18 cellular contexts compared by ENCODE assay signal in the genomic region with DNA sequence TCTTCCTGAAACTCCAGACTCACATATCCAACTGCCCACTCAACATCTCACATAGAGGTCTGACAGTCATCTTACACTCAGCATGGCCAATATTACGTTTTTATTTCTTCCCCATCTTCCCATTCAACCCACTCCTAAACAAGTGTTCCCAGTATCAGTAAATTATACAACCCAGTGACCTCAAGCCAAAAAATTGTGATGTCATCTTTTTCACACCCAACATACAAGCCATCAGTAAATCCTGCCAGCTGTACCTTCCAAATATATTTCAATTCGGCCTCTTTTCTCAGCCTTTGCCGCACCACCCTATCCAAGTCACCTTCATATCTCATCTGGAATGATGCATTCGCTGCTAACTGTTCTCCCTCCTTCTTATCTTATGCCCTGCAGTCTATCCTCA. TPM values are rescaled to one million over a fixed set of nuclear protein-coding genes. Genes with fewer than 3 reads are reported as not detected.
DNase-seq lines count a peak whose midpoint lies in the region; ATAC-seq, FAIRE-seq and TF ChIP-seq lines count a peak whose summit lies in the region.
"Had no signal": no experiment of that assay in that cellular context is flagged by ENCODE, and none has a peak within 500 bp of the region (broad histone marks: within the 10 kb centered on the region; RNA-seq: fewer than 3 reads in every experiment).

No MANE protein-coding gene starts in this region.

- peak overlapping the region; percentile 9 for H3K27ac Mint-ChIP-seq in activated T-helper 2 cell treated with anti-CD3 and anti-CD28 coated beads, Interferon-gamma antibody, Interleukin-2, Interleukin-4, amounts not matched to agents 10 μg/mL and 5 μg/mL and 100 μg/mL, durations not matched to agents 14 hours and 24 hours and 36 hours
- peak overlapping the region; percentile 17 for H3K27ac Mint-ChIP-seq in memory B cell
- H3K27ac Mint-ChIP-seq: CD8-positive, alpha-beta T cell had no signal

- TF ChIP-seq RAD21 in HepG2 (CRISPR knock-in tag; IDR thresholded peaks at IDR 0.05) = no peak

- H3K4me1 ChIP-seq in HepG2 (ENCODE audit: insufficient read depth, low read length) (no peaks in the 10 kb centered on the region), right lobe of liver (peaks cover 0 to 6% (median 0%) of the 10 kb centered on the region in 4 donors), HEK293 (ENCODE audit: control insufficient read depth, insufficient read depth, low read length) (no peaks in the 10 kb centered on the region)
- H3K4me1 ChIP-seq: A549, BE2C had no signal

- TF ChIP-seq EP300 in HepG2 (IDR thresholded peaks at IDR 0.05; ENCODE audit: low read depth in 2 of 2, low read length in 2 of 2) = no peak
- TF ChIP-seq EP300 in HepG2 (CRISPR knock-in tag; IDR thresholded peaks at IDR 0.05; ENCODE audit: borderline replicate concordance) = no peak

- H3K27me3 ChIP-seq in HepG2 (ENCODE audit: control insufficient read depth in 1 of 2, insufficient read depth in 2 of 2, low read length in 2 of 2) = no peaks in the 10 kb centered on the region
- H3K27me3 ChIP-seq in right lobe of liver = no peaks in the 10 kb centered on the region
- H3K27me3 ChIP-seq: BE2C had no signal

- H3K36me3 ChIP-seq in HepG2 (replicated peaks in 1 of 2; ENCODE audit: control insufficient read depth in 1 of 2, insufficient read depth in 2 of 2, low read length in 2 of 2) (peaks cover 38 to 83% of the 10 kb centered on the region in 2 experiments), right lobe of liver (peaks cover 16 to 63% (median 44%) of the 10 kb centered on the region in 4 donors), HEK293 (ENCODE audit: control insufficient read depth in 2 of 2, insufficient read depth in 1 of 2, low read length in 2 of 2) (peaks cover 69 to 86% of the 10 kb centered on the region in 2 experiments)

- 98% methylated on average over 4 of the region's 4 CpGs for WGBS in HepG2 (ENCODE audit: low lambda C conversion rate)
- 90% methylated on average over 4 of the region's 4 CpGs for WGBS in right lobe of liver (ENCODE audit: insufficient coverage, low coverage, low lambda C conversion rate, missing lambda C conversion rate)

- H3K9me3 Mint-ChIP-seq in activated T-helper 2 cell treated with anti-CD3 and anti-CD28 coated beads, Interferon-gamma antibody, Interleukin-2, Interleukin-4, amounts not matched to agents 10 μg/mL and 5 μg/mL and 100 μg/mL, durations not matched to agents 14 hours and 24 hours and 36 hours = no peaks in the 10 kb centered on the region
- no peaks in the 10 kb centered on the region for H3K9me3 Mint-ChIP-seq in memory B cell
- H3K9me3 Mint-ChIP-seq: CD8-positive, alpha-beta T cell had no signal

- H4K20me1 ChIP-seq in HepG2 (ENCODE audit: insufficient read depth, low read length) = no peaks in the 10 kb centered on the region

- H3K4me3 ChIP-seq in HepG2 (replicated peaks in 1 of 3; ENCODE audit: insufficient read depth in 1 of 3, low read depth in 2 of 3, low read length in 3 of 3) (no peak overlapping the region), right lobe of liver (no peak overlapping the region), HEK293 (ENCODE audit: low read depth, low read length) (no peak overlapping the region)
- H3K4me3 ChIP-seq: A549 had no signal

- no peak for FAIRE-seq in HepG2 (lab: Jason Lieb, UNC)
- FAIRE-seq: A549, GM19239, H1 had no signal

- H3K9ac ChIP-seq in HepG2 (ENCODE audit: insufficient read depth, low read depth, low read length) = no peak overlapping the region

- intact Hi-C loops in HepG2 (cut with micrococcal nuclease; ENCODE audit: unreplicated experiment) = no loop called here
- intact Hi-C loops in right lobe of liver (cut with DNase I) = no loop called here
- intact Hi-C loops in activated T-helper 2 cell treated with anti-CD3 and anti-CD28 coated beads, Interferon-gamma antibody, Interleukin-2, Interleukin-4, amounts not matched to agents 10 μg/mL and 5 μg/mL and 100 μg/mL, durations not matched to agents 14 hours and 24 hours and 36 hours (cut with micrococcal nuclease) = no loop called here
- intact Hi-C loops in left cardiac atrium (cut with DNase I) = no loop called here

- H3K27me3 Mint-ChIP-seq in activated T-helper 2 cell treated with anti-CD3 and anti-CD28 coated beads, Interferon-gamma antibody, Interleukin-2, Interleukin-4, amounts not matched to agents 10 μg/mL and 5 μg/mL and 100 μg/mL, durations not matched to agents 14 hours and 24 hours and 36 hours (ENCODE audit: low read depth) = no peaks in the 10 kb centered on the region
- no peaks in the 10 kb centered on the region for H3K27me3 Mint-ChIP-seq in memory B cell

- peaks cover 21% of the 10 kb centered on the region for H3K4me1 Mint-ChIP-seq in activated T-helper 2 cell treated with anti-CD3 and anti-CD28 coated beads, Interferon-gamma antibody, Interleukin-2, Interleukin-4, amounts not matched to agents 10 μg/mL and 5 μg/mL and 100 μg/mL, durations not matched to agents 14 hours and 24 hours and 36 hours (ENCODE audit: low read depth)
- H3K4me1 Mint-ChIP-seq in memory B cell = no peaks in the 10 kb centered on the region
- H3K4me1 Mint-ChIP-seq: CD14-positive monocyte had no signal

- no peak for DNase-seq in HepG2 (ENCODE audit: low spot score)
- DNase-seq in right lobe of liver = no peak
- DNase-seq in activated T-helper 2 cell treated with anti-CD3 and anti-CD28 coated beads, Interferon-gamma antibody, Interleukin-2, Interleukin-4, amounts not matched to agents 10 μg/mL and 5 μg/mL and 100 μg/mL, durations not matched to agents 14 hours and 24 hours and 36 hours (ENCODE audit: low spot score) = no peak
- no peak for DNase-seq in memory B cell (ENCODE audit: low spot score in 2 of 2)
- DNase-seq in left cardiac atrium = no peak
- DNase-seq in SHP77 treated with DMSO at 0.1 percent for 48 hours (lab: John Stamatoyannopoulos, UW) = no peak
- DNase-seq: BE2C; CD8-positive, alpha-beta T cell; COR-L47; DND-41; GDM1; HCEC 1CT; IMR-90 had no signal

- no peak overlapping the region for H3K27ac ChIP-seq in HepG2 (ENCODE audit: extremely low read length, insufficient read depth, low read length)
- H3K27ac ChIP-seq in right lobe of liver = no peak overlapping the region
- no peak overlapping the region for H3K27ac ChIP-seq in HEK293 (ENCODE audit: extremely low read depth, low read depth, low read length)
- H3K27ac ChIP-seq: A549 had no signal

- no peak for TF ChIP-seq CTCF in HepG2 (CRISPR knock-in tag; IDR thresholded peaks at IDR 0.05)
- TF ChIP-seq CTCF in right lobe of liver (IDR thresholded peaks at IDR 0.05) = no peak
- no peak for TF ChIP-seq CTCF in HEK293 (tag by site-specific recombination; IDR thresholded peaks at IDR 0.05)

- no peak overlapping the region for H2AFZ ChIP-seq in HepG2 (ENCODE audit: low read length)

- no peaks in the 10 kb centered on the region for H3K79me2 ChIP-seq in HepG2 (ENCODE audit: insufficient read depth, low read length)

- TF ChIP-seq POLR2A in HepG2 (IDR thresholded peaks at IDR 0.05; ENCODE audit: insufficient read depth in 1 of 2, low read depth in 2 of 2, low read length in 2 of 2) (no peak), right lobe of liver (IDR thresholded peaks at IDR 0.05) (no peak)

- H3K9me3 ChIP-seq in HepG2 (ENCODE audit: low read length) = no peaks in the 10 kb centered on the region
- no peaks in the 10 kb centered on the region for H3K9me3 ChIP-seq in right lobe of liver
- H3K9me3 ChIP-seq in HEK293 (ENCODE audit: control insufficient read depth, insufficient read depth, low read depth, low read length) = no peaks in the 10 kb centered on the region
- H3K9me3 ChIP-seq: A549, BE2C had no signal

- H3K4me3 Mint-ChIP-seq in activated T-helper 2 cell treated with anti-CD3 and anti-CD28 coated beads, Interferon-gamma antibody, Interleukin-2, Interleukin-4, amounts not matched to agents 10 μg/mL and 5 μg/mL and 100 μg/mL, durations not matched to agents 14 hours and 24 hours and 36 hours (ENCODE audit: low read depth) = no peak overlapping the region
- no peak overlapping the region for H3K4me3 Mint-ChIP-seq in memory B cell
- H3K4me3 Mint-ChIP-seq: CD14-positive monocyte; CD8-positive, alpha-beta T cell had no signal

- H3K4me2 ChIP-seq in HepG2 (ENCODE audit: low read depth, low read length) = no peak overlapping the region
- H3K4me2 ChIP-seq: A549 had no signal

- POLR2A ChIA-PET in HepG2 (lab: Yijun Ruan, JAX) (no interaction called here), HEK293 (lab: Yijun Ruan, JAX) (no interaction called here)

- no peak for ATAC-seq in HepG2
- no peak for ATAC-seq in right lobe of liver
- ATAC-seq in memory B cell (ENCODE audit: low read depth) = no peak
- no peak for ATAC-seq in left cardiac atrium
- ATAC-seq: A549; CD8-positive, alpha-beta T cell had no signal

- CTCF ChIA-PET in HepG2 (lab: Yijun Ruan, JAX; ENCODE audit: low intra/inter-chr PET ratio, low total read pairs) = no interaction called here
- CTCF ChIA-PET in HEK293 (lab: Yijun Ruan, JAX) = no interaction called here

- in situ Hi-C loops in HepG2 (cut with HindIII; ENCODE audit: extremely low pct_ligation_motif_present, low pct_unique_long_range_greater_than_20kb) = no loop called here

- no TSS peak for BruUV-seq in HepG2 (replicated peaks; lab: Mats Ljungman, UMichigan)

- H3K36me3 Mint-ChIP-seq in activated T-helper 2 cell treated with anti-CD3 and anti-CD28 coated beads, Interferon-gamma antibody, Interleukin-2, Interleukin-4, amounts not matched to agents 10 μg/mL and 5 μg/mL and 100 μg/mL, durations not matched to agents 14 hours and 24 hours and 36 hours (ENCODE audit: low read depth) = peaks cover 80% of the 10 kb centered on the region
- H3K36me3 Mint-ChIP-seq in memory B cell = peaks cover 37% of the 10 kb centered on the region

RNA-seq across cellular contexts. Expression of a gene that starts 19.6 kb away (rescaled TPM):
- 59.1 and 66.2 TPM in 2 replicates for total RNA-seq in HepG2 (2016; rRNA removed; fragmentation: Illumina TruSeq; extraction: Trizol)
- 17.7 and 18.4 TPM in 2 replicates for total RNA-seq in HepG2 (2016; cell fraction: cytosol; rRNA removed; fragmentation: Illumina TruSeq; extraction: Trizol; ENCODE audit: low read depth)
- total RNA-seq in HepG2 (2016; cell fraction: insoluble cytoplasmic fraction; rRNA removed; fragmentation: Illumina TruSeq; extraction: Trizol) = 53.6 and 64.6 TPM in 2 replicates
- 19.8 and 23.1 TPM in 2 replicates for total RNA-seq in HepG2 (2016; cell fraction: membrane; rRNA removed; fragmentation: Illumina TruSeq; extraction: Trizol)
- 105 and 127 TPM in 2 replicates for total RNA-seq in HepG2 (2016; cell fraction: nucleus; rRNA removed; fragmentation: Illumina TruSeq; extraction: Trizol)
- polyA plus RNA-seq in HepG2 (2011; rRNA removed) = 106 and 137 TPM in 2 replicates
- 67.5 and 69.8 TPM in 2 replicates for polyA plus RNA-seq in HepG2 (2011; cell fraction: cytosol; rRNA removed)
- polyA plus RNA-seq in HepG2 (2011; cell fraction: nucleus; rRNA removed) = 915 and 1,017 TPM in 2 replicates
- 113 and 180 TPM in 2 replicates for polyA plus RNA-seq in HepG2 (2012)
- polyA plus RNA-seq in HepG2 (2016; cell fraction: cytosol; fragmentation: Illumina TruSeq; extraction: Trizol; ENCODE audit: low read depth) = 6.1 and 6.6 TPM in 2 replicates
- polyA plus RNA-seq in HepG2 (2016; cell fraction: insoluble cytoplasmic fraction; fragmentation: Illumina TruSeq; extraction: Trizol; ENCODE audit: low read depth) = 42.9 and 62.8 TPM in 2 replicates
- polyA plus RNA-seq in HepG2 (2016; cell fraction: membrane; fragmentation: Illumina TruSeq; extraction: Trizol; ENCODE audit: low read depth) = 9.9 and 10.5 TPM in 2 replicates
- 262 and 285 TPM in 2 replicates for polyA plus RNA-seq in HepG2 (2016; cell fraction: nucleus; fragmentation: Illumina TruSeq; extraction: Trizol; ENCODE audit: insufficient read depth, low read depth)
- polyA minus RNA-seq in HepG2 (2011; rRNA and poly(A)+ RNA removed; ENCODE audit: low replicate concordance) = 142 and 234 TPM in 2 replicates
- polyA minus RNA-seq in HepG2 (2011; cell fraction: cytosol; rRNA and poly(A)+ RNA removed) = 82.8 and 97.7 TPM in 2 replicates
- 335 and 414 TPM in 2 replicates for polyA minus RNA-seq in HepG2 (2011; cell fraction: nucleus; rRNA and poly(A)+ RNA removed)
- 100 to 1,000 TPM in 2 of 6 experiments, 10 to 100 TPM in 4; 73.0 to 132 (median 90.1) TPM for total RNA-seq in right lobe of liver
- 156 and 160 TPM in 2 replicates for total RNA-seq in activated T-helper 2 cell treated with anti-CD3 and anti-CD28 coated beads, Interferon-gamma antibody, Interleukin-2, Interleukin-4, amounts not matched to agents 10 μg/mL and 5 μg/mL and 100 μg/mL, durations not matched to agents 14 hours and 24 hours and 36 hours
- total RNA-seq in left cardiac atrium = 10 to 100 TPM; 54.2 to 68.1 TPM
